ENCODE assay signal across 22 cellular contexts in genomic region chr16:89309438-89310122, GRCh38.
DNase-seq lines count a peak whose midpoint lies in the region; ATAC-seq, FAIRE-seq and TF ChIP-seq lines count a peak whose summit lies in the region.
"Had no signal": no experiment of that assay in that cellular context is flagged by ENCODE, and none has a peak within 500 bp of the region (broad histone marks: within the 10 kb centered on the region; RNA-seq: fewer than 3 reads in every experiment).

No MANE protein-coding gene starts in this region.

- CTCF ChIA-PET in HepG2 (lab: Yijun Ruan, JAX; ENCODE audit: low intra/inter-chr PET ratio, low total read pairs), result no interaction called here
- CTCF ChIA-PET in activated CD8-positive, alpha-beta T cell treated with anti-CD3 and anti-CD28 coated beads for 36 hours (lab: Charles Lee), result interaction anchor here (1.0 to 2.8 kb wide), 4 partner anchors 15 to 199 kb away, joined by 3 to 11 read pairs (median 3); no protein-coding TSS in a partner anchor

- peaks cover 68% of the 10 kb centered on the region for H4K20me1 ChIP-seq in HepG2 (ENCODE audit: insufficient read depth, low read length)

- no TSS peak for BruUV-seq in HepG2 (replicated peaks; lab: Mats Ljungman, UMichigan)

- H3K79me2 ChIP-seq in HepG2 (ENCODE audit: insufficient read depth, low read length), result peaks cover 80% of the 10 kb centered on the region

- no peak for FAIRE-seq in HepG2 (lab: Jason Lieb, UNC)
- FAIRE-seq: frontal cortex had no signal

- no peak overlapping the region for H3K9ac ChIP-seq in HepG2 (ENCODE audit: insufficient read depth, low read depth, low read length)

- no peak overlapping the region for H3K4me2 ChIP-seq in HepG2 (ENCODE audit: low read depth, low read length)

- ATAC-seq in HepG2 (no peak), right lobe of liver (no peak), foreskin keratinocyte (no peak), HG02798 (IDR thresholded peaks at IDR 0.05; ENCODE audit: poor library complexity, unreplicated experiment) (no peak)
- ATAC-seq in activated CD8-positive, alpha-beta T cell treated with anti-CD3 and anti-CD28 coated beads for 36 hours, result no peak

- H3K27ac ChIP-seq in HepG2 (ENCODE audit: extremely low read length, insufficient read depth, low read length) (no peak overlapping the region), right lobe of liver (no peak overlapping the region), foreskin keratinocyte (no peak overlapping the region)
- H3K27ac ChIP-seq: skin epidermis, stomach had no signal

- POLR2A ChIA-PET in HepG2 (lab: Yijun Ruan, JAX), result no interaction called here
- POLR2A ChIA-PET in activated CD8-positive, alpha-beta T cell treated with anti-CD3 and anti-CD28 coated beads for 36 hours (lab: Charles Lee), result no interaction called here

- in situ Hi-C loops in HepG2 (cut with HindIII; ENCODE audit: extremely low pct_ligation_motif_present, low pct_unique_long_range_greater_than_20kb), result no loop called here

- intact Hi-C loops in HepG2 (cut with micrococcal nuclease; ENCODE audit: unreplicated experiment) (no loop called here), right lobe of liver (cut with DNase I) (no loop called here)
- intact Hi-C loops in activated CD8-positive, alpha-beta T cell treated with anti-CD3 and anti-CD28 coated beads for 36 hours (cut with micrococcal nuclease), result no loop called here

- H3K36me3 ChIP-seq in HepG2 (replicated peaks in 1 of 2; ENCODE audit: control insufficient read depth in 1 of 2, insufficient read depth in 2 of 2, low read length in 2 of 2) (peaks cover 26 to 75% of the 10 kb centered on the region in 2 experiments), right lobe of liver (peaks cover 0 to 16% (median 0%) of the 10 kb centered on the region in 4 donors), BE2C (peaks cover 62% of the 10 kb centered on the region)

- peak overlapping the region; percentile 3 for H3K27ac Mint-ChIP-seq in activated CD8-positive, alpha-beta T cell treated with anti-CD3 and anti-CD28 coated beads for 36 hours
- peak overlapping the region; percentile 55 for H3K27ac Mint-ChIP-seq in glutamatergic neuron (ENCODE audit: unreplicated experiment)
- peak overlapping the region; percentile 20 for H3K27ac Mint-ChIP-seq in type B pancreatic cell
- H3K27ac Mint-ChIP-seq: memory B cell, progenitor cell of endocrine pancreas had no signal

- H3K9me3 ChIP-seq in HepG2 (ENCODE audit: low read length) (no peaks in the 10 kb centered on the region), right lobe of liver (no peaks in the 10 kb centered on the region), BE2C (no peaks in the 10 kb centered on the region)
- H3K9me3 ChIP-seq: HAP-1, stomach, upper lobe of left lung had no signal

- TF ChIP-seq RAD21 in HepG2 (CRISPR knock-in tag; IDR thresholded peaks at IDR 0.05), result no peak

- no peak overlapping the region for H3K4me3 Mint-ChIP-seq in activated CD8-positive, alpha-beta T cell treated with anti-CD3 and anti-CD28 coated beads for 36 hours
- no peak overlapping the region for H3K4me3 Mint-ChIP-seq in glutamatergic neuron (ENCODE audit: unreplicated experiment)
- no peak overlapping the region for H3K4me3 Mint-ChIP-seq in type B pancreatic cell
- H3K4me3 Mint-ChIP-seq: memory B cell had no signal

- H3K27me3 Mint-ChIP-seq in activated CD8-positive, alpha-beta T cell treated with anti-CD3 and anti-CD28 coated beads for 36 hours, result no peaks in the 10 kb centered on the region
- H3K27me3 Mint-ChIP-seq in glutamatergic neuron (ENCODE audit: unreplicated experiment) (peaks cover 31% of the 10 kb centered on the region), type B pancreatic cell (no peaks in the 10 kb centered on the region)
- H3K27me3 Mint-ChIP-seq: memory B cell, naive B cell, progenitor cell of endocrine pancreas had no signal

- peaks cover 55% of the 10 kb centered on the region for H3K4me1 Mint-ChIP-seq in activated CD8-positive, alpha-beta T cell treated with anti-CD3 and anti-CD28 coated beads for 36 hours (ENCODE audit: low read depth)
- peaks cover 37% of the 10 kb centered on the region for H3K4me1 Mint-ChIP-seq in glutamatergic neuron (ENCODE audit: low read depth, unreplicated experiment)
- peaks cover 11% of the 10 kb centered on the region for H3K4me1 Mint-ChIP-seq in type B pancreatic cell (ENCODE audit: unreplicated experiment)

- no peak overlapping the region for H2AFZ ChIP-seq in HepG2 (ENCODE audit: low read length)

- WGBS in HepG2 (ENCODE audit: low lambda C conversion rate), result 90% methylated on average over 16 of the region's 16 CpGs
- WGBS in right lobe of liver (ENCODE audit: insufficient coverage, low coverage, low lambda C conversion rate, missing lambda C conversion rate), result 78% methylated on average over 9 of the region's 16 CpGs

- DNase-seq in HepG2 (ENCODE audit: low spot score), result no peak
- no peak for DNase-seq in right lobe of liver
- DNase-seq in activated CD8-positive, alpha-beta T cell treated with anti-CD3 and anti-CD28 coated beads for 36 hours, result no peak
- no peak for DNase-seq in glutamatergic neuron
- DNase-seq in type B pancreatic cell (ENCODE audit: extremely low spot score, unreplicated experiment), result no peak
- no peak for DNase-seq in BE2C
- no peak for DNase-seq in foreskin keratinocyte
- DNase-seq: COR-L47; Karpas-422; naive B cell; NCI-H187; NCI-H748 treated with DMSO at 0.1 percent for 48 hours; SHP77 treated with DMSO at 0.1 percent for 48 hours; stimulated activated CD4-positive, alpha-beta T cell treated with anti-CD3 and anti-CD28 coated beads, Interleukin-2, amount 100 ng/mL, for 48 hours; stomach; upper lobe of left lung had no signal

- TF ChIP-seq POLR2A in HepG2 (IDR thresholded peaks at IDR 0.05; ENCODE audit: insufficient read depth in 1 of 2, low read depth in 2 of 2, low read length in 2 of 2) (no peak), right lobe of liver (IDR thresholded peaks at IDR 0.05) (no peak)

- TF ChIP-seq EP300 in HepG2 (IDR thresholded peaks at IDR 0.05; ENCODE audit: low read depth in 2 of 2, low read length in 2 of 2) (no peak), HepG2 (CRISPR knock-in tag; IDR thresholded peaks at IDR 0.05; ENCODE audit: borderline replicate concordance) (no peak)

- no peak overlapping the region for H3K4me3 ChIP-seq in HepG2 (replicated peaks in 1 of 3; ENCODE audit: insufficient read depth in 1 of 3, low read depth in 2 of 3, low read length in 3 of 3)
- H3K4me3 ChIP-seq in right lobe of liver, result no peak overlapping the region
- no peak overlapping the region for H3K4me3 ChIP-seq in BE2C (ENCODE audit: low read depth, low read length)
- H3K4me3 ChIP-seq: HAP-1, skin epidermis, stomach, upper lobe of left lung had no signal

- H3K27me3 ChIP-seq in HepG2 (ENCODE audit: control insufficient read depth in 1 of 2, insufficient read depth in 2 of 2, low read length in 2 of 2), result no peaks in the 10 kb centered on the region
- H3K27me3 ChIP-seq in right lobe of liver, result no peaks in the 10 kb centered on the region
- no peaks in the 10 kb centered on the region for H3K27me3 ChIP-seq in BE2C
- H3K27me3 ChIP-seq in foreskin keratinocyte, result no peaks in the 10 kb centered on the region
- H3K27me3 ChIP-seq: stomach, upper lobe of left lung had no signal

- H3K4me1 ChIP-seq in HepG2 (ENCODE audit: insufficient read depth, low read length) (no peaks in the 10 kb centered on the region), right lobe of liver (no peaks in the 10 kb centered on the region), BE2C (peaks cover 4% of the 10 kb centered on the region), foreskin keratinocyte (peaks cover 6% of the 10 kb centered on the region)
- H3K4me1 ChIP-seq: HAP-1 had no signal

- no peak for TF ChIP-seq CTCF in HepG2 (CRISPR knock-in tag; IDR thresholded peaks at IDR 0.05)
- no peak for TF ChIP-seq CTCF in right lobe of liver (IDR thresholded peaks at IDR 0.05)
- TF ChIP-seq CTCF in activated CD8-positive, alpha-beta T cell treated with anti-CD3 and anti-CD28 coated beads for 36 hours (IDR thresholded peaks at IDR 0.05), result no peak
- no peak for TF ChIP-seq CTCF in glutamatergic neuron (IDR thresholded peaks at IDR 0.05; ENCODE audit: partially characterized antibody, unreplicated experiment)
- TF ChIP-seq CTCF in type B pancreatic cell (conservative IDR thresholded peaks at IDR 0.05), result no peak
- no peak for TF ChIP-seq CTCF in BE2C (IDR thresholded peaks at IDR 0.05; ENCODE audit: low read depth, low read length)
- TF ChIP-seq CTCF in foreskin keratinocyte (conservative IDR thresholded peaks at IDR 0.05), result no peak

- H3K9me3 Mint-ChIP-seq in activated CD8-positive, alpha-beta T cell treated with anti-CD3 and anti-CD28 coated beads for 36 hours, result no peaks in the 10 kb centered on the region
- H3K9me3 Mint-ChIP-seq in glutamatergic neuron (ENCODE audit: unreplicated experiment), result peaks cover 48% of the 10 kb centered on the region
- H3K9me3 Mint-ChIP-seq in type B pancreatic cell, result no peaks in the 10 kb centered on the region
- H3K9me3 Mint-ChIP-seq: memory B cell, naive B cell had no signal

- H3K36me3 Mint-ChIP-seq in activated CD8-positive, alpha-beta T cell treated with anti-CD3 and anti-CD28 coated beads for 36 hours (ENCODE audit: low read depth), result peaks cover 51% of the 10 kb centered on the region
- peaks cover 5% of the 10 kb centered on the region for H3K36me3 Mint-ChIP-seq in glutamatergic neuron (ENCODE audit: unreplicated experiment)
- H3K36me3 Mint-ChIP-seq in type B pancreatic cell, result peaks cover 7% of the 10 kb centered on the region

TF ChIP-seq in HepG2, 621 proteins besides CTCF, POLR2A, EP300 and RAD21 (continues in another document):
- no peak for TF ChIP-seq SCMH1 (CRISPR knock-in tag; IDR thresholded peaks at IDR 0.05; ENCODE audit: borderline replicate concordance)
- TF ChIP-seq HNRNPLL (IDR thresholded peaks at IDR 0.05; ENCODE audit: low read depth, low read length, poor library complexity, severe bottlenecking), result peak; percentile 3
- TF ChIP-seq NFRKB (IDR thresholded peaks at IDR 0.05), result no peak
- no peak for TF ChIP-seq ZNF143 (CRISPR knock-in tag; IDR thresholded peaks at IDR 0.05)
- TF ChIP-seq NAIF1 (CRISPR knock-in tag; IDR thresholded peaks at IDR 0.05; ENCODE audit: borderline replicate concordance), result no peak
- no peak for TF ChIP-seq ZFX (CRISPR knock-in tag; IDR thresholded peaks at IDR 0.05; ENCODE audit: low read depth)
- TF ChIP-seq RBM22 (optimal IDR thresholded peaks at IDR 0.05; ENCODE audit: low read length), result peak; percentile 66
- TF ChIP-seq AGO2 (optimal IDR thresholded peaks at IDR 0.05; ENCODE audit: low read depth, low read length), result peak; percentile 7
- no peak for TF ChIP-seq CHD4 (IDR thresholded peaks at IDR 0.05; ENCODE audit: borderline replicate concordance, low read length)
- TF ChIP-seq POLR2AphosphoS2 (IDR thresholded peaks at IDR 0.05; ENCODE audit: low read depth, low read length), result no peak
- TF ChIP-seq ZNF274 (CRISPR knock-in tag; IDR thresholded peaks at IDR 0.05), result 0 out of 2 replicates have a peak, but pooled peaks have one; percentile 18
- no peak for TF ChIP-seq THYN1 (CRISPR knock-in tag; IDR thresholded peaks at IDR 0.05; ENCODE audit: borderline replicate concordance, low read depth)

Comparison
In these comparisons a context has a peak if more than half of its experiments do, and no peak if none do; other contexts are left out.
1. H3K27ac Mint-ChIP-seq: peak in every context shown above with its lines; median percentile 55 in glutamatergic neuron; 20 in type B pancreatic cell; 3 in activated CD8-positive, alpha-beta T cell treated with anti-CD3 and anti-CD28 coated beads for 36 hours.